In genomic region chr7:6889252-6889812, GRCh38 we compare ENCODE assay signal across 26 cellular contexts.
"Had no signal": no experiment of that assay in that cellular context is flagged by ENCODE, and none has a peak within 500 bp of the region (broad histone marks: within the 10 kb centered on the region; RNA-seq: fewer than 3 reads in every experiment).

No MANE protein-coding gene starts in this region.

- H3K36me3 Mint-ChIP-seq: activated CD4-positive, alpha-beta memory T cell treated with anti-CD3 and anti-CD28 coated beads for 36 hours; brain had no signal

- H3K27me3 Mint-ChIP-seq: activated CD4-positive, alpha-beta memory T cell treated with anti-CD3 and anti-CD28 coated beads for 36 hours; activated CD4-positive, alpha-beta T cell treated with anti-CD3 and anti-CD28 coated beads, Interleukin-2, amount 10 ng/mL, durations not matched to agents 7 days and 5 days; activated naive CD8-positive, alpha-beta T cell treated with anti-CD3 and anti-CD28 coated beads, Interleukin-2, amount 50 U/mL, for 24 hours had no signal

- H3K4me2 ChIP-seq: SK-N-SH had no signal

- H3K9me3 ChIP-seq: Peyer's patch, SJCRH30, SK-N-SH had no signal

- H3K9ac ChIP-seq: SK-N-SH had no signal

- H3K9me3 Mint-ChIP-seq: activated CD4-positive, alpha-beta memory T cell treated with anti-CD3 and anti-CD28 coated beads for 36 hours; activated CD4-positive, alpha-beta T cell treated with anti-CD3 and anti-CD28 coated beads, Interleukin-2, amount 10 ng/mL, durations not matched to agents 7 days and 5 days; activated naive CD8-positive, alpha-beta T cell treated with anti-CD3 and anti-CD28 coated beads, Interleukin-2, amount 50 U/mL, for 24 hours; activated T-helper 2 cell treated with anti-CD3 and anti-CD28 coated beads, Interferon-gamma antibody, Interleukin-2, Interleukin-4, amounts not matched to agents 10 μg/mL and 5 μg/mL and 100 μg/mL, durations not matched to agents 14 hours and 24 hours and 36 hours had no signal

- H3K27me3 ChIP-seq: Peyer's patch, SJCRH30 had no signal

- H3K4me1 ChIP-seq: Peyer's patch, SJCRH30 had no signal

- H3K27ac ChIP-seq: cardiac muscle cell, Peyer's patch, RWPE1, SJCRH30, VCaP had no signal

- H3K36me3 ChIP-seq: cardiac muscle cell, Peyer's patch, SJCRH30 had no signal

- H3K4me3 ChIP-seq: cardiac muscle cell, Peyer's patch, SJCRH30 had no signal

- DNase-seq: activated CD4-positive, alpha-beta memory T cell treated with anti-CD3 and anti-CD28 coated beads for 36 hours; activated CD4-positive, alpha-beta T cell treated with anti-CD3 and anti-CD28 coated beads, Interleukin-2, amount 10 ng/mL, durations not matched to agents 7 days and 5 days; activated CD4-positive, CD25-positive, alpha-beta regulatory T cell; activated naive CD4-positive, alpha-beta T cell treated with anti-CD3 and anti-CD28 coated beads, Interleukin-2, amount 50 U/mL, for 16 hours; activated naive CD8-positive, alpha-beta T cell treated with anti-CD3 and anti-CD28 coated beads, Interleukin-2, amount 50 U/mL, for 24 hours; activated T-cell treated with anti-CD3 and anti-CD28 coated beads for 4 hours; activated T-cell treated with anti-CD3 and anti-CD28 coated beads, Interleukin-2, amount 50 U/mL, for 48 hours; amygdala; Kasumi-1; NCI-H1105 treated with DMSO at 0.1 percent for 48 hours; NCI-H1436 treated with DMSO at 0.1 percent for 48 hours; NCI-H187; NCI-H2081 treated with DMSO at 0.1 percent for 48 hours; NCI-H446; NCI-H524; Peyer's patch; Right ventricle myocardium superior; SJCRH30; SK-N-SH; T-helper 1 cell had no signal

- H3K4me1 Mint-ChIP-seq: activated naive CD8-positive, alpha-beta T cell treated with anti-CD3 and anti-CD28 coated beads, Interleukin-2, amount 50 U/mL, for 24 hours had no signal

- FAIRE-seq: astrocyte had no signal

- H3K27ac Mint-ChIP-seq: activated CD4-positive, alpha-beta memory T cell treated with anti-CD3 and anti-CD28 coated beads for 36 hours; activated CD4-positive, alpha-beta T cell treated with anti-CD3 and anti-CD28 coated beads, Interleukin-2, amount 10 ng/mL, durations not matched to agents 7 days and 5 days; activated naive CD8-positive, alpha-beta T cell treated with anti-CD3 and anti-CD28 coated beads, Interleukin-2, amount 50 U/mL, for 24 hours; activated T-helper 2 cell treated with anti-CD3 and anti-CD28 coated beads, Interferon-gamma antibody, Interleukin-2, Interleukin-4, amounts not matched to agents 10 μg/mL and 5 μg/mL and 100 μg/mL, durations not matched to agents 14 hours and 24 hours and 36 hours had no signal

- H3K4me3 Mint-ChIP-seq: activated CD4-positive, alpha-beta memory T cell treated with anti-CD3 and anti-CD28 coated beads for 36 hours; activated CD4-positive, alpha-beta T cell treated with anti-CD3 and anti-CD28 coated beads, Interleukin-2, amount 10 ng/mL, durations not matched to agents 7 days and 5 days; activated naive CD8-positive, alpha-beta T cell treated with anti-CD3 and anti-CD28 coated beads, Interleukin-2, amount 50 U/mL, for 24 hours had no signal
